ENCODE assay signal across 8 cellular contexts in genomic region chr1:233327938-233328660, GRCh38. TPM values are rescaled to one million over a fixed set of nuclear protein-coding genes. Genes with fewer than 3 reads are reported as not detected.
DNase-seq lines count a peak whose midpoint lies in the region; ATAC-seq, FAIRE-seq and TF ChIP-seq lines count a peak whose summit lies in the region.

No MANE protein-coding gene starts in this region.

- intact Hi-C loops in vagina (cut with DNase I), result no loop called here

- peak; percentile 16 for FAIRE-seq in HTR-8/SVneo (lab: Jason Lieb, UNC)

- H3K4me1 Mint-ChIP-seq in natural killer cell treated with Interleukin-12 subunit alpha and Interleukin-12 subunit beta and Interleukin-15 and Interleukin-18, amount 100 ng/mL, for 72 hours (ENCODE audit: low read depth in 2 of 2), result peaks cover 7 to 9% of the 10 kb centered on the region in 2 donors

- H3K36me3 Mint-ChIP-seq in natural killer cell treated with Interleukin-12 subunit alpha and Interleukin-12 subunit beta and Interleukin-15 and Interleukin-18, amount 100 ng/mL, for 72 hours, result no peaks in the 10 kb centered on the region

- DNase-seq in EH (ENCODE audit: low read depth) (peak; percentile 6), HTR-8/SVneo (ENCODE audit: insufficient read length, low spot score) (peak; percentile 14), epithelial cell of proximal tubule (ENCODE audit: low read depth) (no peak), vagina (ENCODE audit: extremely low spot score in 2 of 2) (no peak), SHP77 treated with DMSO at 0.1 percent for 48 hours (lab: John Stamatoyannopoulos, UW) (no peak)
- peak; percentile 20 for DNase-seq in activated CD4-positive, alpha-beta T cell treated with anti-CD3 and anti-CD28 coated beads, Interleukin-2, amount 50 U/mL, for 1 hour
- no peak for DNase-seq in natural killer cell treated with Interleukin-12 subunit alpha and Interleukin-12 subunit beta and Interleukin-15 and Interleukin-18, amount 100 ng/mL, for 72 hours (ENCODE audit: low spot score)

- H3K27me3 Mint-ChIP-seq in natural killer cell treated with Interleukin-12 subunit alpha and Interleukin-12 subunit beta and Interleukin-15 and Interleukin-18, amount 100 ng/mL, for 72 hours, result peaks cover 9 to 22% of the 10 kb centered on the region in 2 donors

- peak; percentile 24 for ATAC-seq in GM21390 (IDR thresholded peaks at IDR 0.05; ENCODE audit: unreplicated experiment)
- ATAC-seq in natural killer cell treated with Interleukin-12 subunit alpha and Interleukin-12 subunit beta and Interleukin-15 and Interleukin-18, amount 100 ng/mL, for 72 hours, result peak; percentile 38 to 45

- H3K9me3 Mint-ChIP-seq in natural killer cell treated with Interleukin-12 subunit alpha and Interleukin-12 subunit beta and Interleukin-15 and Interleukin-18, amount 100 ng/mL, for 72 hours, result peaks cover 3% of the 10 kb centered on the region

- H3K4me3 ChIP-seq in epithelial cell of proximal tubule (ENCODE audit: low read depth, low read length), result peak overlapping the region; percentile 80
- H3K4me3 ChIP-seq in vagina, result peak overlapping the region; percentile 68 to 92

- TF ChIP-seq CTCF in epithelial cell of proximal tubule (conservative IDR thresholded peaks at IDR 0.05; ENCODE audit: low read depth, low read length) (no peak), vagina (IDR thresholded peaks at IDR 0.05) (no peak)

- H3K4me1 ChIP-seq in vagina, result peaks cover 11% of the 10 kb centered on the region

- no peaks in the 10 kb centered on the region for H3K36me3 ChIP-seq in vagina

- H3K27me3 ChIP-seq in vagina, result no peaks in the 10 kb centered on the region

- no peak overlapping the region for H3K27ac Mint-ChIP-seq in natural killer cell treated with Interleukin-12 subunit alpha and Interleukin-12 subunit beta and Interleukin-15 and Interleukin-18, amount 100 ng/mL, for 72 hours

- peak overlapping the region; percentile 46 for H3K27ac ChIP-seq in vagina

- TF ChIP-seq POLR2A in vagina (IDR thresholded peaks at IDR 0.05), result no peak

- H3K9me3 ChIP-seq in vagina, result no peaks in the 10 kb centered on the region

- no peak overlapping the region for H3K4me3 Mint-ChIP-seq in natural killer cell treated with Interleukin-12 subunit alpha and Interleukin-12 subunit beta and Interleukin-15 and Interleukin-18, amount 100 ng/mL, for 72 hours

RNA-seq across cellular contexts. Expression of gene MAP3K21, which starts 0.6 kb away (rescaled TPM):
- total RNA-seq in epithelial cell of proximal tubule (7.3 and 11.0 TPM in 2 replicates), vagina (6.9 TPM)
- total RNA-seq in natural killer cell treated with Interleukin-12 subunit alpha and Interleukin-12 subunit beta and Interleukin-15 and Interleukin-18, amount 100 ng/mL, for 72 hours, result 1 to 10 TPM in 1 of 2 donors, under 1 TPM in 1; 0.64 to 3.0 TPM

RNA-seq across cellular contexts. Expression of gene PCNX2, which starts 32.6 kb away (rescaled TPM):
- total RNA-seq in epithelial cell of proximal tubule (9.0 and 11.4 TPM in 2 replicates), vagina (29.2 TPM)
- total RNA-seq in natural killer cell treated with Interleukin-12 subunit alpha and Interleukin-12 subunit beta and Interleukin-15 and Interleukin-18, amount 100 ng/mL, for 72 hours, result 10 to 100 TPM in 1 of 2 donors, 1 to 10 TPM in 1; 7.1 to 30.8 TPM

Comparison
In these comparisons a context has a peak if more than half of its experiments do, and no peak if none do; other contexts are left out.
1. DNase-seq: peak in EH (single experiment), HTR-8/SVneo (single experiment) and activated CD4-positive, alpha-beta T cell treated with anti-CD3 and anti-CD28 coated beads, Interleukin-2, amount 50 U/mL, for 1 hour (single experiment); none in epithelial cell of proximal tubule (single experiment), natural killer cell treated with Interleukin-12 subunit alpha and Interleukin-12 subunit beta and Interleukin-15 and Interleukin-18, amount 100 ng/mL, for 72 hours (single experiment), vagina (0 of 2) and SHP77 treated with DMSO at 0.1 percent for 48 hours (single experiment).